Comparison of ENCODE assay signal across 10 cellular contexts in the genomic region with DNA sequence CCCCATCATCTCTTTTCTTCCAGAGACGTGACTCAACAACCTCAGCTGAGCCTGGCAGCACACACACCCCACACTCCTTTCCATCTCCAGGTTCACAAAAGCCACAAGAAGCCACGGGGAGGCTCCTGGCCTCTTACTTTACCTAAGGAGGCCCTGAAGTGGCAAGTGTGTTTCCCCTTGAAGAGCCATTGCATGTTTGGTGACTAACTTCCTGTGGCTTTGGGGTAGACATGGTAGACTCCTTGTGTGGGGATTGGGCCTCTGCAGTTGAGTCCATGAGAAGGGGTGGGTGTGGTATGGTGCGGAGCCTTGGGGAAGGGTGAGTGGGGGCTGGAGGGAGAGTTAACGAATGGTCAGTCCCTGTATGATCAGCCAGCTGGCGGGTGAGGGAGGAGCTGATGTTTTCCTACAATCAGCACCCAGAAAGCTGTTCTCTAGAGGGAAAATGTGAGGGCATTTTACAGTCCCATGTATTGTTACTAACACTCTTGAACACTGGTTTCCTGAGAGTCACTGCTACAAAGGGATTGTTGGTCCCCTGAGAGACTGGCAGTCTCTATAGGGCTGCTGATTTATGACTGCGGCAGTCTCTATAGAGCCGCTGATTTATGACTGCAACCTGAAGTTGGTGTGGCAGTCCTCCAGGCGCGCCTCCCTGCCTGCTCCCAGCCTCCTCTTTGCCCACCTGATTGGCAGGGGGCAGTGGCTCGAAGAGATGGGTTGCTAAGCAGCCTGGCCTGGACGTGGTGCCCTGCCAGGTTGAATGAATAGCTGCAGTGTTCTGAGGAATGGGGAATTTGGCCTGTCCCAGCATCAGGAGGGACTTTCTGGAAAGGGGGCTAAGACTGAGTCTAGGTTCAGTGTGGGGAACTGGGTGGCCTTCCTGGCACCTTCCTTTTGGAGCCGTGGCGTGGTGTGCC. TPM values are rescaled to one million over a fixed set of nuclear protein-coding genes. Genes with fewer than 3 reads are reported as not detected.
DNase-seq lines count a peak whose midpoint lies in the region; ATAC-seq and TF ChIP-seq lines count a peak whose summit lies in the region.
"Had no signal": no experiment of that assay in that cellular context is flagged by ENCODE, and none has a peak within 500 bp of the region (broad histone marks: within the 10 kb centered on the region; RNA-seq: fewer than 3 reads in every experiment).

No MANE protein-coding gene starts in this region.

- H3K9me3 ChIP-seq in left lung, result no peaks in the 10 kb centered on the region
- H3K9me3 ChIP-seq: SJCRH30 had no signal

- peaks cover 37% of the 10 kb centered on the region for H3K36me3 Mint-ChIP-seq in stimulated activated naive CD8-positive, alpha-beta T cell treated with anti-CD3 and anti-CD28 coated beads, Interleukin-15, Interleukin-2, amounts not matched to agents 100 ng/mL and 50 ng/mL, for 24 hours (ENCODE audit: low read depth)

- H3K27me3 ChIP-seq in left lung, result no peaks in the 10 kb centered on the region
- H3K27me3 ChIP-seq: SJCRH30 had no signal

- H3K4me1 ChIP-seq in left lung, result peaks cover 9 to 67% of the 10 kb centered on the region in 2 donors
- H3K4me1 ChIP-seq: SJCRH30 had no signal

- H3K27me3 Mint-ChIP-seq in stimulated activated naive CD8-positive, alpha-beta T cell treated with anti-CD3 and anti-CD28 coated beads, Interleukin-15, Interleukin-2, amounts not matched to agents 100 ng/mL and 50 ng/mL, for 24 hours, result no peaks in the 10 kb centered on the region

- TF ChIP-seq CTCF in left lung (IDR thresholded peaks at IDR 0.05), result no peak

- peak overlapping the region; percentile 19 for H3K4me3 Mint-ChIP-seq in stimulated activated naive CD8-positive, alpha-beta T cell treated with anti-CD3 and anti-CD28 coated beads, Interleukin-15, Interleukin-2, amounts not matched to agents 100 ng/mL and 50 ng/mL, for 24 hours

- H3K36me3 ChIP-seq in left lung, result peaks cover 0 to 62% of the 10 kb centered on the region in 2 donors

- no peaks in the 10 kb centered on the region for H3K9me3 Mint-ChIP-seq in stimulated activated naive CD8-positive, alpha-beta T cell treated with anti-CD3 and anti-CD28 coated beads, Interleukin-15, Interleukin-2, amounts not matched to agents 100 ng/mL and 50 ng/mL, for 24 hours

- peaks cover 55% of the 10 kb centered on the region for H3K4me1 Mint-ChIP-seq in stimulated activated naive CD8-positive, alpha-beta T cell treated with anti-CD3 and anti-CD28 coated beads, Interleukin-15, Interleukin-2, amounts not matched to agents 100 ng/mL and 50 ng/mL, for 24 hours (ENCODE audit: low read depth)

- DNase-seq in SIG-M5 treated with dmso at 0.1 percent for 504 hours (lab: John Stamatoyannopoulos, UW; ENCODE audit: unreplicated experiment), result peak; percentile 25
- DNase-seq in SIG-M5 (lab: John Stamatoyannopoulos, UW), result no peak
- peak; percentile 76 to 77 for DNase-seq in activated T-cell treated with anti-CD3 and anti-CD28 coated beads, Interleukin-2, amount 50 U/mL, for 48 hours
- no peak for DNase-seq in left lung
- no peak for DNase-seq in CD1c-positive myeloid dendritic cell (ENCODE audit: extremely low spot score)
- no peak for DNase-seq in NCI-H146 (lab: John Stamatoyannopoulos, UW)
- no peak for DNase-seq in NCI-H82 (lab: John Stamatoyannopoulos, UW)
- DNase-seq: ACHN, SJCRH30 had no signal

- H3K4me3 ChIP-seq in left lung, result no peak overlapping the region
- H3K4me3 ChIP-seq: SJCRH30 had no signal

- H3K27ac Mint-ChIP-seq in stimulated activated naive CD8-positive, alpha-beta T cell treated with anti-CD3 and anti-CD28 coated beads, Interleukin-15, Interleukin-2, amounts not matched to agents 100 ng/mL and 50 ng/mL, for 24 hours, result peak overlapping the region; percentile 85

- ATAC-seq in left lung, result peak; percentile 7

- peak overlapping the region in 1 of 2 donors; percentile 23 for H3K27ac ChIP-seq in left lung
- H3K27ac ChIP-seq: SJCRH30 had no signal

- intact Hi-C loops in left lung (cut with DNase I), result no loop called here

RNA-seq across cellular contexts. Expression of a gene that starts 24.5 kb away (rescaled TPM):
- total RNA-seq in left lung, result 10 to 100 TPM; 58.9 to 80.8 TPM

RNA-seq across cellular contexts. Expression of a gene that starts 24.7 kb away (rescaled TPM):
- 10 to 100 TPM; 28.5 to 35.5 TPM for total RNA-seq in left lung

RNA-seq across cellular contexts. Expression of a gene that starts 29.6 kb away (rescaled TPM):
- 10 to 100 TPM; 44.1 to 54.8 TPM for total RNA-seq in left lung

RNA-seq across cellular contexts. Expression of a gene that starts 58.4 kb away (rescaled TPM):
- total RNA-seq in left lung, result 1 to 10 TPM; 1.0 to 1.7 TPM

Comparison
In these comparisons a context has a peak if more than half of its experiments do, and no peak if none do; other contexts are left out.
1. DNase-seq: peak in SIG-M5 treated with dmso at 0.1 percent for 504 hours (single experiment) and activated T-cell treated with anti-CD3 and anti-CD28 coated beads, Interleukin-2, amount 50 U/mL, for 48 hours (2 of 2); none in SIG-M5 (single experiment), left lung (0 of 2), CD1c-positive myeloid dendritic cell (single experiment), NCI-H146 (single experiment) and NCI-H82 (single experiment).